ENCODE assay signal across 33 cellular contexts in genomic region chr5:12323637-12324229, GRCh38.
DNase-seq lines count a peak whose midpoint lies in the region; ATAC-seq and TF ChIP-seq lines count a peak whose summit lies in the region.
"Had no signal": no experiment of that assay in that cellular context is flagged by ENCODE, and none has a peak within 500 bp of the region (broad histone marks: within the 10 kb centered on the region; RNA-seq: fewer than 3 reads in every experiment).

No MANE protein-coding gene starts in this region.

- intact Hi-C loops in A673 (cut with micrococcal nuclease; ENCODE audit: unreplicated experiment) = no loop called here

- H3K4me3 ChIP-seq in H7 (ENCODE audit: insufficient read depth, low read depth, low read length) (no peak overlapping the region), A673 (ENCODE audit: low read depth, low read length, poor library complexity, severe bottlenecking) (no peak overlapping the region)
- H3K4me3 ChIP-seq: body of pancreas, K562, left lung, neural progenitor cell, right atrium auricular region, SJSA1 had no signal

- POLR2A ChIA-PET in A673 (lab: Charles Lee; ENCODE audit: low non-redundant PET) = no interaction called here

- CTCF ChIA-PET in A673 (lab: Charles Lee) = no interaction called here

- DNase-seq in DMS53 treated with DMSO at 0.1 percent for 48 hours (lab: John Stamatoyannopoulos, UW; ENCODE audit: unreplicated experiment) (peak; percentile 76), H7 (peak; percentile 17), NCI-H526 (lab: John Stamatoyannopoulos, UW) (peak; percentile 94), iPS DF 19.7 (ENCODE audit: low read depth, low spot score) (peak; percentile 100), A673 (ENCODE audit: low spot score) (no peak)
- no peak for DNase-seq in activated naive CD8-positive, alpha-beta T cell treated with anti-CD3 and anti-CD28 coated beads for 36 hours
- DNase-seq: ACHN; activated CD4-positive, alpha-beta T cell treated with anti-CD3 and anti-CD28 coated beads for 36 hours; activated CD8-positive, alpha-beta memory T cell treated with anti-CD3 and anti-CD28 coated beads, Interleukin-2, amount 50 U/mL, for 48 hours; activated CD8-positive, alpha-beta T cell treated with anti-CD3 and anti-CD28 coated beads for 36 hours; activated naive CD4-positive, alpha-beta T cell treated with anti-CD3 and anti-CD28 coated beads, Interleukin-2, amount 10 ng/mL, durations not matched to agents 7 days and 5 days; body of pancreas; CD8-positive, alpha-beta T cell; head of caudate nucleus; left lung; NCI-H1092; NCI-H446 treated with DMSO at 0.1 percent for 48 hours; RPMI8226; small intestine; stimulated activated naive B cell treated with anti-CD40 and anti-IgM and Interleukin-4, amounts not matched to agents 10 μg/mL and 1 μg/mL and 100 μg/mL, for 72 hours; T-helper 9 cell had no signal

- TF ChIP-seq CTCF in A673 (conservative IDR thresholded peaks at IDR 0.05; ENCODE audit: low read depth, low read length) = no peak

- H3K27ac ChIP-seq in A673 (ENCODE audit: low read depth, low read length, poor library complexity, severe bottlenecking) = no peak overlapping the region
- H3K27ac ChIP-seq: body of pancreas, left lung, neural progenitor cell, parathyroid adenoma, right atrium auricular region, SJSA1 had no signal

- peaks cover 25% of the 10 kb centered on the region for H3K9me3 ChIP-seq in A673 (ENCODE audit: low read depth, low read length, poor library complexity, severe bottlenecking)
- H3K9me3 ChIP-seq: SJSA1 had no signal

- H3K9me3 Mint-ChIP-seq in activated naive CD8-positive, alpha-beta T cell treated with anti-CD3 and anti-CD28 coated beads for 36 hours = peaks cover 10% of the 10 kb centered on the region

- ATAC-seq in GM19397 (IDR thresholded peaks at IDR 0.05; ENCODE audit: unreplicated experiment) (no peak), GM19467 (IDR thresholded peaks at IDR 0.05; ENCODE audit: unreplicated experiment) (no peak)
- ATAC-seq: activated CD4-positive, alpha-beta T cell treated with anti-CD3 and anti-CD28 coated beads for 36 hours; activated CD8-positive, alpha-beta T cell treated with anti-CD3 and anti-CD28 coated beads for 36 hours; body of pancreas; CD8-positive, alpha-beta T cell; esophagus mucosa; K562; left lung; stimulated activated naive B cell treated with anti-CD40 and anti-IgM and Interleukin-4, amounts not matched to agents 10 μg/mL and 1 μg/mL and 100 μg/mL, for 72 hours had no signal

- no peaks in the 10 kb centered on the region for H3K4me1 ChIP-seq in A673 (ENCODE audit: insufficient read depth, low read length, poor library complexity, severe bottlenecking)
- H3K4me1 ChIP-seq: body of pancreas, left lung, parathyroid adenoma, right atrium auricular region, SJSA1 had no signal

- H3K36me3 ChIP-seq in H7 (replicated peaks; ENCODE audit: control insufficient read depth, insufficient read depth, low read length) = no peaks in the 10 kb centered on the region
- no peaks in the 10 kb centered on the region for H3K36me3 ChIP-seq in A673 (ENCODE audit: insufficient read depth, low read length, poor library complexity, severe bottlenecking)
- H3K36me3 ChIP-seq: left lung, neural progenitor cell, right atrium auricular region, SJSA1 had no signal

- no peaks in the 10 kb centered on the region for H3K27me3 Mint-ChIP-seq in activated naive CD8-positive, alpha-beta T cell treated with anti-CD3 and anti-CD28 coated beads for 36 hours
- H3K27me3 Mint-ChIP-seq: activated CD4-positive, alpha-beta T cell treated with anti-CD3 and anti-CD28 coated beads for 36 hours; activated CD8-positive, alpha-beta T cell treated with anti-CD3 and anti-CD28 coated beads for 36 hours; activated naive CD4-positive, alpha-beta T cell treated with anti-CD3 and anti-CD28 coated beads, Interleukin-2, amount 10 ng/mL, durations not matched to agents 7 days and 5 days; B cell; central memory CD8-positive, alpha-beta T cell; dendritic cell treated with granulocyte-macrophage colony-stimulating factor and Interleukin-4, amounts not matched to agents 40 ng/mL and 50 ng/mL, for 4 days; stimulated activated naive B cell treated with anti-CD40 and anti-IgM and Interleukin-4, amounts not matched to agents 10 μg/mL and 1 μg/mL and 100 μg/mL, for 72 hours had no signal

- no TSS peak for BruUV-seq in A673 (replicated peaks; lab: Mats Ljungman, UMichigan)

- H3K4me3 Mint-ChIP-seq in activated naive CD8-positive, alpha-beta T cell treated with anti-CD3 and anti-CD28 coated beads for 36 hours = no peak overlapping the region
- H3K4me3 Mint-ChIP-seq: activated CD4-positive, alpha-beta T cell treated with anti-CD3 and anti-CD28 coated beads for 36 hours; activated CD8-positive, alpha-beta T cell treated with anti-CD3 and anti-CD28 coated beads for 36 hours; activated naive CD4-positive, alpha-beta T cell treated with anti-CD3 and anti-CD28 coated beads, Interleukin-2, amount 10 ng/mL, durations not matched to agents 7 days and 5 days; B cell; CD8-positive, alpha-beta T cell; central memory CD8-positive, alpha-beta T cell; dendritic cell treated with granulocyte-macrophage colony-stimulating factor and Interleukin-4, amounts not matched to agents 40 ng/mL and 50 ng/mL, for 4 days; neural progenitor cell; stimulated activated naive B cell treated with anti-CD40 and anti-IgM and Interleukin-4, amounts not matched to agents 10 μg/mL and 1 μg/mL and 100 μg/mL, for 72 hours; type B pancreatic cell had no signal

- no peak overlapping the region for H3K27ac Mint-ChIP-seq in activated naive CD8-positive, alpha-beta T cell treated with anti-CD3 and anti-CD28 coated beads for 36 hours
- H3K27ac Mint-ChIP-seq: activated CD4-positive, alpha-beta T cell treated with anti-CD3 and anti-CD28 coated beads for 36 hours; activated CD8-positive, alpha-beta T cell treated with anti-CD3 and anti-CD28 coated beads for 36 hours; activated naive CD4-positive, alpha-beta T cell treated with anti-CD3 and anti-CD28 coated beads, Interleukin-2, amount 10 ng/mL, durations not matched to agents 7 days and 5 days; B cell; CD8-positive, alpha-beta T cell; dendritic cell treated with granulocyte-macrophage colony-stimulating factor and Interleukin-4, amounts not matched to agents 40 ng/mL and 50 ng/mL, for 4 days; neural progenitor cell; stimulated activated naive B cell treated with anti-CD40 and anti-IgM and Interleukin-4, amounts not matched to agents 10 μg/mL and 1 μg/mL and 100 μg/mL, for 72 hours; type B pancreatic cell had no signal

- H3K27me3 ChIP-seq in H7 (ENCODE audit: control insufficient read depth, insufficient read depth, low read length) = no peaks in the 10 kb centered on the region
- H3K27me3 ChIP-seq in A673 (replicated peaks; ENCODE audit: insufficient read depth, low read depth, low read length, poor library complexity) = no peaks in the 10 kb centered on the region
- H3K27me3 ChIP-seq: body of pancreas, left lung, neural progenitor cell, right atrium auricular region, SJSA1 had no signal

- no peaks in the 10 kb centered on the region for H3K4me1 Mint-ChIP-seq in activated naive CD8-positive, alpha-beta T cell treated with anti-CD3 and anti-CD28 coated beads for 36 hours
- H3K4me1 Mint-ChIP-seq: activated CD4-positive, alpha-beta T cell treated with anti-CD3 and anti-CD28 coated beads for 36 hours; activated naive CD4-positive, alpha-beta T cell treated with anti-CD3 and anti-CD28 coated beads, Interleukin-2, amount 10 ng/mL, durations not matched to agents 7 days and 5 days; B cell; central memory CD8-positive, alpha-beta T cell; neural progenitor cell; stimulated activated naive B cell treated with anti-CD40 and anti-IgM and Interleukin-4, amounts not matched to agents 10 μg/mL and 1 μg/mL and 100 μg/mL, for 72 hours had no signal

- no peaks in the 10 kb centered on the region for H3K36me3 Mint-ChIP-seq in activated naive CD8-positive, alpha-beta T cell treated with anti-CD3 and anti-CD28 coated beads for 36 hours
- H3K36me3 Mint-ChIP-seq: activated naive CD4-positive, alpha-beta T cell treated with anti-CD3 and anti-CD28 coated beads, Interleukin-2, amount 10 ng/mL, durations not matched to agents 7 days and 5 days; CD8-positive, alpha-beta T cell; neural progenitor cell; stimulated activated naive B cell treated with anti-CD40 and anti-IgM and Interleukin-4, amounts not matched to agents 10 μg/mL and 1 μg/mL and 100 μg/mL, for 72 hours; type B pancreatic cell had no signal

Comparison
In these comparisons a context has a peak if more than half of its experiments do, and no peak if none do; other contexts are left out.
1. DNase-seq: peak in DMS53 treated with DMSO at 0.1 percent for 48 hours (single experiment), H7 (single experiment), NCI-H526 (2 of 2) and iPS DF 19.7 (single experiment); none in A673 (single experiment) and activated naive CD8-positive, alpha-beta T cell treated with anti-CD3 and anti-CD28 coated beads for 36 hours (single experiment).